22 cellular contexts compared by ENCODE assay signal in the genomic region with DNA sequence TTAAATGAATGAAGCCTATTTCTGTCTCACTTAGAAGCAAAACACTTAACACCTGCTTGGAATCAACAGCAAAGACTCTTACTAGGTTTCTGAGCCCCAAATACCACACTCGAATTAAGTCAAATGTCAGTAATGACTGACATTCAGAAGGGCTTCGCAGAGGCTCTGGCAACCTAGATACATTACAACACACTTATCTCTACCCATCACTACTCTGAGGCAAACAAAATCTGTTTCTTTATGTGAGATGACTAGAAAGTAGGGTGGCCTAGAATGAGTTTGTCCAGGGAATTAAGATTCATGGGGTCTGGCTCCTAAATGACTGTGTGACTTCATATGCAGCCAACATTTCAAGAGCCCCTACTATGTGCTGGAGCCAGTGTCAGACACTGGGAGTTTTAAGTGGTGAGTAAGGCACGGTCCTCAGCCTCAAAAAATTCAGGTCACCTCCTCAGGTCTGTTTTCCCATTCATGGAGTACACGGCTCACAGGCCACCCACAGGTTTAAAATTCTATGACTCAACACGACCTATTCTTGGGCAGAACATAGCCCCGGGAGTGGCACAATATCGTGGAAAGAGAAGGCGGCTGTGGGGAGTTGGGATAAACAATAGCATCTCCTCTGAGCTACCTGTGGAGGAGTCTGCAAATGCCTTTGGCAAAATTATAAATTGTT.
DNase-seq lines count a peak whose midpoint lies in the region; ATAC-seq and TF ChIP-seq lines count a peak whose summit lies in the region.
"Had no signal": no experiment of that assay in that cellular context is flagged by ENCODE, and none has a peak within 500 bp of the region (broad histone marks: within the 10 kb centered on the region; RNA-seq: fewer than 3 reads in every experiment).

No MANE protein-coding gene starts in this region.

- peak overlapping the region; percentile 16 for H3K4me3 Mint-ChIP-seq in type B pancreatic cell
- H3K4me3 Mint-ChIP-seq: memory B cell; natural killer cell; stimulated activated naive B cell treated with anti-CD40 and anti-IgM and Interleukin-4, amounts not matched to agents 10 μg/mL and 1 μg/mL and 100 μg/mL, for 72 hours had no signal

- H4K91ac ChIP-seq in mesenchymal stem cell (ENCODE audit: low read length), result no peak overlapping the region

- no peak overlapping the region for H2BK5ac ChIP-seq in mesenchymal stem cell (ENCODE audit: low read depth, low read length, poor library complexity, severe bottlenecking)

- no peak for DNase-seq in left ventricle myocardium inferior
- DNase-seq in Right ventricle myocardium inferior (ENCODE audit: missing footprints), result no peak
- DNase-seq in amniotic epithelial cell (ENCODE audit: low read depth), result peak; percentile 31
- no peak for DNase-seq in mesenchymal stem cell
- DNase-seq in type B pancreatic cell (ENCODE audit: extremely low spot score, unreplicated experiment), result no peak
- no peak for DNase-seq in 8988T
- no peak for DNase-seq in glomerular visceral epithelial cell (ENCODE audit: extremely low spot score)
- DNase-seq: activated CD4-positive, alpha-beta T cell treated with anti-CD3 and anti-CD28 coated beads for 4 hours; DMS153; effector CD8-positive, alpha-beta T cell; heart left ventricle; natural killer cell; NCI-H187; NCI-H510A; stimulated activated naive B cell treated with anti-CD40 and anti-IgM and Interleukin-4, amounts not matched to agents 10 μg/mL and 1 μg/mL and 100 μg/mL, for 72 hours; T1000 had no signal

- H3K18ac ChIP-seq in mesenchymal stem cell (ENCODE audit: low read depth in 1 of 2, low read length in 2 of 2), result peak overlapping the region in 1 of 2 experiments; percentile 75

- H3K27me3 Mint-ChIP-seq in type B pancreatic cell, result no peaks in the 10 kb centered on the region
- H3K27me3 Mint-ChIP-seq: memory B cell; stimulated activated naive B cell treated with anti-CD40 and anti-IgM and Interleukin-4, amounts not matched to agents 10 μg/mL and 1 μg/mL and 100 μg/mL, for 72 hours had no signal

- H3K27ac ChIP-seq in left ventricle myocardium inferior (replicated peaks) (peak overlapping the region; percentile 55), mesenchymal stem cell (ENCODE audit: low read length, poor library complexity, severe bottlenecking) (no peak overlapping the region)
- H3K27ac ChIP-seq: C4-2B, SJSA1, tibial nerve had no signal

- H3K9me3 Mint-ChIP-seq in type B pancreatic cell, result peaks cover 8% of the 10 kb centered on the region
- H3K9me3 Mint-ChIP-seq: activated T-helper 2 cell treated with anti-CD3 and anti-CD28 coated beads, Interferon-gamma antibody, Interleukin-2, Interleukin-4, amounts not matched to agents 10 μg/mL and 5 μg/mL and 100 μg/mL, durations not matched to agents 14 hours and 24 hours and 36 hours; natural killer cell had no signal

- intact Hi-C loops in left ventricle myocardium inferior (cut with micrococcal nuclease), result no loop called here
- intact Hi-C loops in Right ventricle myocardium inferior (cut with DNase I), result no loop called here

- H2BK120ac ChIP-seq in mesenchymal stem cell (ENCODE audit: low read depth, low read length), result peak overlapping the region; percentile 19

- H2BK12ac ChIP-seq in mesenchymal stem cell (ENCODE audit: low read length in 2 of 2), result no peak overlapping the region

- H3K36me3 ChIP-seq in left ventricle myocardium inferior (no peaks in the 10 kb centered on the region), mesenchymal stem cell (ENCODE audit: control insufficient read depth in 1 of 2, insufficient read depth in 2 of 2, low read depth in 1 of 2, low read length in 2 of 2) (peaks cover 0 to 3% of the 10 kb centered on the region in 2 experiments)
- H3K36me3 ChIP-seq: heart left ventricle, SJSA1 had no signal

- H3K4me3 ChIP-seq in left ventricle myocardium inferior, result no peak overlapping the region
- H3K4me3 ChIP-seq in mesenchymal stem cell (ENCODE audit: insufficient read depth in 1 of 2, low read depth in 1 of 2, low read length in 2 of 2), result no peak overlapping the region
- H3K4me3 ChIP-seq: heart left ventricle, SJSA1, tibial nerve had no signal

- 80% methylated on average over 7 of the region's 8 CpGs for WGBS in mesenchymal stem cell

- H3K36me3 Mint-ChIP-seq in type B pancreatic cell, result peaks cover 26% of the 10 kb centered on the region
- H3K36me3 Mint-ChIP-seq: natural killer cell had no signal

- H3K14ac ChIP-seq in mesenchymal stem cell (ENCODE audit: low read length in 2 of 2), result no peak overlapping the region

- no peaks in the 10 kb centered on the region for H3K9me3 ChIP-seq in left ventricle myocardium inferior (replicated peaks)
- H3K9me3 ChIP-seq in mesenchymal stem cell (ENCODE audit: control insufficient read depth, low read length), result no peaks in the 10 kb centered on the region
- H3K9me3 ChIP-seq: SJSA1, tibial nerve had no signal

- TF ChIP-seq CTCF in left ventricle myocardium inferior (IDR thresholded peaks at IDR 0.05; ENCODE audit: borderline replicate concordance), result no peak
- no peak for TF ChIP-seq CTCF in type B pancreatic cell (conservative IDR thresholded peaks at IDR 0.05)

- H3K4me2 ChIP-seq in mesenchymal stem cell (ENCODE audit: low read length, poor library complexity, severe bottlenecking), result no peak overlapping the region

- H2AK5ac ChIP-seq in mesenchymal stem cell (ENCODE audit: low read length, severe bottlenecking), result no peak overlapping the region

- H4K8ac ChIP-seq in mesenchymal stem cell (ENCODE audit: low read length), result no peak overlapping the region

- H3K79me1 ChIP-seq in mesenchymal stem cell (replicated peaks; ENCODE audit: low read length, poor library complexity, severe bottlenecking), result peaks cover 8% of the 10 kb centered on the region

- H3K27ac Mint-ChIP-seq in type B pancreatic cell, result peak overlapping the region; percentile 62
- H3K27ac Mint-ChIP-seq: activated T-helper 2 cell treated with anti-CD3 and anti-CD28 coated beads, Interferon-gamma antibody, Interleukin-2, Interleukin-4, amounts not matched to agents 10 μg/mL and 5 μg/mL and 100 μg/mL, durations not matched to agents 14 hours and 24 hours and 36 hours; memory B cell; natural killer cell; stimulated activated naive B cell treated with anti-CD40 and anti-IgM and Interleukin-4, amounts not matched to agents 10 μg/mL and 1 μg/mL and 100 μg/mL, for 72 hours had no signal

- H3K9ac ChIP-seq in mesenchymal stem cell (ENCODE audit: low read length), result no peak overlapping the region

- H2AFZ ChIP-seq in mesenchymal stem cell (ENCODE audit: low read depth, low read length), result no peak overlapping the region

- H3K27me3 ChIP-seq in left ventricle myocardium inferior (ENCODE audit: low read depth) (no peaks in the 10 kb centered on the region), mesenchymal stem cell (ENCODE audit: control insufficient read depth in 1 of 2, insufficient read depth in 1 of 2, low read length in 2 of 2) (no peaks in the 10 kb centered on the region)
- H3K27me3 ChIP-seq: heart left ventricle, SJSA1, tibial nerve had no signal

- H3K23ac ChIP-seq in mesenchymal stem cell (ENCODE audit: low read length in 2 of 2), result no peak overlapping the region

- no peak overlapping the region for H2BK15ac ChIP-seq in mesenchymal stem cell (ENCODE audit: low read depth, poor library complexity, severe bottlenecking)

- no peak overlapping the region for H3K4ac ChIP-seq in mesenchymal stem cell (ENCODE audit: low read depth in 1 of 2, low read length in 2 of 2)

- peaks cover 34% of the 10 kb centered on the region for H3K4me1 Mint-ChIP-seq in type B pancreatic cell (ENCODE audit: unreplicated experiment)
- H3K4me1 Mint-ChIP-seq: memory B cell had no signal

- ATAC-seq in Right ventricle myocardium inferior, result no peak
- no peak for ATAC-seq in GM18498 (IDR thresholded peaks at IDR 0.05; ENCODE audit: unreplicated experiment)
- ATAC-seq: natural killer cell; stimulated activated naive B cell treated with anti-CD40 and anti-IgM and Interleukin-4, amounts not matched to agents 10 μg/mL and 1 μg/mL and 100 μg/mL, for 72 hours had no signal

- H3K4me1 ChIP-seq in left ventricle myocardium inferior (peaks cover 23% of the 10 kb centered on the region), mesenchymal stem cell (ENCODE audit: control insufficient read depth, insufficient read depth, low read depth, low read length) (no peaks in the 10 kb centered on the region)
